Comparison of ENCODE assay signal across 11 cellular contexts in genomic region chr7:13742126-13742525, GRCh38.
DNase-seq lines count a peak whose midpoint lies in the region; ATAC-seq and TF ChIP-seq lines count a peak whose summit lies in the region.
"Had no signal": no experiment of that assay in that cellular context is flagged by ENCODE, and none has a peak within 500 bp of the region (broad histone marks: within the 10 kb centered on the region; RNA-seq: fewer than 3 reads in every experiment).

No MANE protein-coding gene starts in this region.

- H3K27me3 ChIP-seq in cardiac muscle cell: no peaks in the 10 kb centered on the region

- H3K9me3 ChIP-seq in cardiac muscle cell (ENCODE audit: low read depth): no peaks in the 10 kb centered on the region
- H3K9me3 ChIP-seq: thoracic aorta had no signal

- CTCF ChIA-PET in RWPE1 (lab: Yijun Ruan, JAX): interaction anchor here (1.0 kb wide), 1 partner anchor 460 kb away, joined by 3 read pairs; no protein-coding TSS in a partner anchor

- peak; percentile 83 for DNase-seq in GM04503 (ENCODE audit: low read depth)
- DNase-seq in RWPE1 (ENCODE audit: low spot score): peak; percentile 1
- peak; percentile 64 to 75 for DNase-seq in cardiac muscle cell (ENCODE audit: low read depth in 1 of 2, low spot score in 1 of 2)
- no peak for DNase-seq in sciatic nerve (ENCODE audit: low spot score)
- no peak for DNase-seq in NCI-H2227 treated with DMSO at 0.1 percent for 48 hours (lab: John Stamatoyannopoulos, UW)
- DNase-seq in NCI-H1048 (lab: John Stamatoyannopoulos, UW): no peak
- DNase-seq: NK-92 treated with Interleukin-12 subunit alpha and Interleukin-12 subunit beta, amount 100 ng/mL, for 24 hours had no signal

- peaks cover 19% of the 10 kb centered on the region for H3K4me1 ChIP-seq in cardiac muscle cell (ENCODE audit: low read depth)

- H3K4me3 ChIP-seq in cardiac muscle cell: no peak overlapping the region
- H3K4me3 ChIP-seq: thoracic aorta had no signal

- no peak overlapping the region for H3K27ac ChIP-seq in RWPE1
- peak overlapping the region; percentile 76 for H3K27ac ChIP-seq in cardiac muscle cell
- H3K27ac ChIP-seq: thoracic aorta, WERI-Rb-1 had no signal

- POLR2A ChIA-PET in RWPE1 (lab: Yijun Ruan, JAX; ENCODE audit: low non-redundant PET): no interaction called here

- TF ChIP-seq CTCF in RWPE1 (conservative IDR thresholded peaks at IDR 0.05; ENCODE audit: low read depth) (no peak), cardiac muscle cell (IDR thresholded peaks at IDR 0.05; ENCODE audit: low read depth, low read length) (no peak)

- H3K36me3 ChIP-seq in cardiac muscle cell: no peaks in the 10 kb centered on the region
- H3K36me3 ChIP-seq: thoracic aorta, WERI-Rb-1 had no signal

- ATAC-seq in sciatic nerve (peak; percentile 62), GM18909 (IDR thresholded peaks at IDR 0.05; ENCODE audit: poor library complexity, unreplicated experiment) (no peak), HG02571 (IDR thresholded peaks at IDR 0.05; ENCODE audit: unreplicated experiment) (no peak)

- intact Hi-C loops in sciatic nerve (cut with DNase I): no loop called here

Comparison
In these comparisons a context has a peak if more than half of its experiments do, and no peak if none do; other contexts are left out.
1. DNase-seq: peak in GM04503 (single experiment), RWPE1 (single experiment) and cardiac muscle cell (2 of 2); none in sciatic nerve (single experiment), NCI-H2227 treated with DMSO at 0.1 percent for 48 hours (single experiment) and NCI-H1048 (single experiment).